In the genomic region with DNA sequence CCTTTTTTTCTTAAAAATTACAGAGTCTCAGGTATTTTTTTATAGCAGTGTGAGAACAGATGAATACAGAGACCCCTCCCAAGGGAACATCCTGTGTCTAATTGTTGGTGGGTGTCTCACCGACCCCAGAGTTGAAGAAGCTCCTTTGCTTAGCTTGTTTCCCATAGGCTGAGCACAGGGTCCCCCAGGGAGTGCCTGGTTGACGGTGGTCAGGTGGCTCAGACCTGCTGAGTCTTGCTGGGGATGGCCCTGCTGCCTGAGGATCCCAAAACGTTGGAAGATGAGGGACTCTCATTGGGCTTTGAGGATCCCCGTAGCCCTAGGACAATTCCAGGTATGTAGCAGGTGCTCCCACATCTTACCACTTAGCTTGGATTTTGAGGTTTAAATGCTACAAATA, we compare ENCODE assay signal across 28 cellular contexts. TPM values are rescaled to one million over a fixed set of nuclear protein-coding genes. Genes with fewer than 3 reads are reported as not detected.
"Had no signal": no experiment of that assay in that cellular context is flagged by ENCODE, and none has a peak within 500 bp of the region (broad histone marks: within the 10 kb centered on the region; RNA-seq: fewer than 3 reads in every experiment).

No MANE protein-coding gene starts in this region.

- H3K4me3 Mint-ChIP-seq: activated CD4-positive, alpha-beta memory T cell treated with anti-CD3 and anti-CD28 coated beads, Interleukin-2, amount 10 ng/mL, durations not matched to agents 7 days and 5 days; activated CD4-positive, alpha-beta T cell treated with anti-CD3 and anti-CD28 coated beads for 36 hours; activated CD8-positive, alpha-beta memory T cell treated with anti-CD3 and anti-CD28 coated beads, Interleukin-2, amount 10 ng/mL, durations not matched to agents 7 days and 5 days; activated T-cell treated with anti-CD3 and anti-CD28 coated beads, Interleukin-2, amount 50 U/mL, for 72 hours; endodermal cell; naive thymus-derived CD4-positive, alpha-beta T cell; neural crest cell; stimulated activated naive B cell treated with anti-CD40 and anti-IgM and Interleukin-4, amounts not matched to agents 10 μg/mL and 1 μg/mL and 100 μg/mL, for 72 hours had no signal

- DNase-seq: activated CD4-positive, alpha-beta memory T cell treated with anti-CD3 and anti-CD28 coated beads, Interleukin-2, amount 10 ng/mL, durations not matched to agents 7 days and 5 days; activated CD4-positive, alpha-beta T cell treated with anti-CD3 and anti-CD28 coated beads for 36 hours; activated CD4-positive, CD25-positive, alpha-beta regulatory T cell; activated CD8-positive, alpha-beta memory T cell treated with anti-CD3 and anti-CD28 coated beads, Interleukin-2, amount 10 ng/mL, durations not matched to agents 7 days and 5 days; activated gamma-delta T cell; activated naive CD4-positive, alpha-beta T cell treated with anti-CD3 and anti-CD28 coated beads, Interleukin-2, amount 50 U/mL, for 16 hours; activated T-cell treated with anti-CD3 and anti-CD28 coated beads, Interleukin-2, amount 50 U/mL, for 72 hours; amniotic stem cell; brain microvascular endothelial cell; central memory CD4-positive, alpha-beta T cell; endodermal cell; foreskin fibroblast; heart right ventricle; midbrain; naive thymus-derived CD4-positive, alpha-beta T cell; nucleus accumbens; psoas muscle; stimulated activated CD4-positive, alpha-beta T cell treated with anti-CD3 and anti-CD28 coated beads, Interleukin-1b, Interleukin-23, amount 100 ng/mL, for 48 hours; stimulated activated CD4-positive, alpha-beta T cell treated with anti-CD3 and anti-CD28 coated beads, Interleukin-4, amount 100 ng/mL, for 4 hours; stimulated activated CD8-positive, alpha-beta memory T cell treated with anti-CD3 and anti-CD28 coated beads, Interleukin-4, amount 100 ng/mL, for 48 hours; stimulated activated naive B cell treated with anti-CD40 and anti-IgM and Interleukin-4, amounts not matched to agents 10 μg/mL and 1 μg/mL and 100 μg/mL, for 72 hours; T-helper 1 cell had no signal

- ATAC-seq: activated CD8-positive, alpha-beta memory T cell treated with anti-CD3 and anti-CD28 coated beads, Interleukin-2, amount 10 ng/mL, durations not matched to agents 7 days and 5 days; esophagus mucosa; heart right ventricle; naive thymus-derived CD4-positive, alpha-beta T cell; psoas muscle had no signal

- H3K36me3 Mint-ChIP-seq: activated CD8-positive, alpha-beta memory T cell treated with anti-CD3 and anti-CD28 coated beads, Interleukin-2, amount 10 ng/mL, durations not matched to agents 7 days and 5 days had no signal

- H3K4me1 Mint-ChIP-seq: endodermal cell, neural crest cell had no signal

- H3K27me3 Mint-ChIP-seq: activated CD4-positive, alpha-beta T cell treated with anti-CD3 and anti-CD28 coated beads for 36 hours had no signal

- H3K27ac Mint-ChIP-seq: activated CD4-positive, alpha-beta T cell treated with anti-CD3 and anti-CD28 coated beads for 36 hours; activated CD8-positive, alpha-beta memory T cell treated with anti-CD3 and anti-CD28 coated beads, Interleukin-2, amount 10 ng/mL, durations not matched to agents 7 days and 5 days; activated T-cell treated with anti-CD3 and anti-CD28 coated beads, Interleukin-2, amount 50 U/mL, for 72 hours; endodermal cell; naive thymus-derived CD4-positive, alpha-beta T cell; stimulated activated naive B cell treated with anti-CD40 and anti-IgM and Interleukin-4, amounts not matched to agents 10 μg/mL and 1 μg/mL and 100 μg/mL, for 72 hours had no signal

RNA-seq across cellular contexts. Expression of a gene that starts 19.5 kb away (rescaled TPM):
- total RNA-seq: kidney epithelial cell had no signal

RNA-seq across cellular contexts. Expression of a gene that starts 48.8 kb away (rescaled TPM):
- total RNA-seq: activated CD4-positive, alpha-beta memory T cell treated with anti-CD3 and anti-CD28 coated beads, Interleukin-2, amount 10 ng/mL, durations not matched to agents 7 days and 5 days; activated CD4-positive, alpha-beta T cell treated with anti-CD3 and anti-CD28 coated beads for 36 hours; activated CD8-positive, alpha-beta memory T cell treated with anti-CD3 and anti-CD28 coated beads, Interleukin-2, amount 10 ng/mL, durations not matched to agents 7 days and 5 days; activated T-cell treated with anti-CD3 and anti-CD28 coated beads, Interleukin-2, amount 50 U/mL, for 72 hours; naive thymus-derived CD4-positive, alpha-beta T cell; psoas muscle; right atrium auricular region; tibial nerve; ureter had no signal
